ENCODE assay signal across 10 cellular contexts in the genomic region with DNA sequence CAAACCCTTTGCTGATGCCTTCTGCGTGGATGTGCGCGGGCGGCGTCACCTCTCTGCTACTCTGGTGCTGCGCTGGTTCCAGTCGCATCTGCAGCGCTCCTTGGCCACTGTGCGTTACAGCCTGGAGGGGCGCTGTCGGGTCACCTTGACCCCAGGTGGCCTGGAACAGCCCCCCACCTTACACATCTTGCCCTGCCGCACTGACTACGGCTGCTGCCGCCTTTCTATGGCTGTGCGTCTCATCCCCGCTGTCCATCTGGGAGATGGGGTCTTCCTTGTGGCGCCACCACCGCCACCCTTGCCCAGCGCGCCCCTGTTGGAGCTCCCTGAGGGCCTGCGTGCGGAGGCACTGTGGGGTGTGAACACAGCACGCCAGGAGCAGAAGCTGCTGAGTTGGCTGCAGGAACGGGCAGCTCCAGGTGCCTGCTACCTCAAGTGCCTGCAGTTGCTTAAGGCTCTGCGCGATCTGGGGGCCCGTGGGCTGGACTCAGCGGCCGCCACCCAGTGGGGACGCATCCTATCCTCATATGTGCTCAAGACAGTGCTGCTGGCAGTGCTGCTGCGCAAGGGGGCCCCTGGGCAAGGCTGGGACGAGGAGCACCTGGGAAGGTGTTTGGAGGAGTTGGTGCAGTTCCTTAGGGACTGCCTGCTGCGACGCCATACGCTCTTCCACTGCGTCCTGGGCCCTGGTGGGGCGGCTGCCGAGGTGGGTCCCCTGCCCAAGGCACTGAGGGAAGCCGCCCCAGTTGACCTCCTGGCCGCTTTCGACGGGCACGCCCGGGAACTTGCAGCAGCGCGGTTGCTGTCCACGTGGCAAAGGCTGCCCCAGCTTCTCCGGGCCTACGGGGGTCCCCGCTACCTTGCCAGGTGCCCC. TPM values are rescaled to one million over a fixed set of nuclear protein-coding genes. Genes with fewer than 3 reads are reported as not detected.
A peak's percentile ranks its signal among the peaks of the same experiment; 100 is the strongest.
DNase-seq lines count a peak whose midpoint lies in the region; ATAC-seq, FAIRE-seq and TF ChIP-seq lines count a peak whose summit lies in the region.
"Had no signal": no experiment of that assay in that cellular context is flagged by ENCODE, and none has a peak within 500 bp of the region (broad histone marks: within the 10 kb centered on the region; RNA-seq: fewer than 3 reads in every experiment).

No MANE protein-coding gene starts in this region.

- no peaks in the 10 kb centered on the region for H3K9me3 ChIP-seq in T-helper 17 cell (ENCODE audit: control insufficient read depth, low read length, poor library complexity, severe bottlenecking)
- no peaks in the 10 kb centered on the region for H3K9me3 ChIP-seq in pancreas

- H3K4me1 ChIP-seq in pancreas, result peaks cover 23 to 59% (median 25%) of the 10 kb centered on the region in 3 donors

- H3K27me3 Mint-ChIP-seq in T-helper 17 cell, result peaks cover 50% of the 10 kb centered on the region

- peaks cover 3% of the 10 kb centered on the region for H3K36me3 Mint-ChIP-seq in T-helper 17 cell (ENCODE audit: low read depth)

- peak overlapping the region; percentile 15 for H3K4me3 Mint-ChIP-seq in T-helper 17 cell

- ATAC-seq in T-helper 17 cell (no peak), pancreas (no peak)

- H3K4me3 ChIP-seq in AG10803 (ENCODE audit: low read length) (peak overlapping the region; percentile 75), fibroblast of villous mesenchyme (ENCODE audit: low read depth, low read length) (peak overlapping the region; percentile 73), pancreas (peak overlapping the region in 3 of 4 donors; percentile 69 to 79 (median 75))
- H3K4me3 ChIP-seq: SK-N-MC had no signal

- DNase-seq in AG10803 (ENCODE audit: low read depth) (no peak), T-helper 17 cell (no peak), fibroblast of villous mesenchyme (ENCODE audit: low read depth) (no peak), pancreas (peak in 3 of 6 donors; percentile 32 to 79 (median 43)), nucleus accumbens (lab: John Stamatoyannopoulos, UW) (no peak), NCI-H524 (lab: John Stamatoyannopoulos, UW) (no peak), DMS 273 treated with DMSO at 0.1 percent for 48 hours (lab: John Stamatoyannopoulos, UW) (no peak)
- no peak for DNase-seq in activated effector memory CD4-positive, alpha-beta T cell treated with Interleukin-2 at 50 U/mL for 16 hours

- no peaks in the 10 kb centered on the region for H3K36me3 ChIP-seq in pancreas

- no peaks in the 10 kb centered on the region for H3K27me3 ChIP-seq in pancreas

- TF ChIP-seq CTCF in AG10803 (conservative IDR thresholded peaks at IDR 0.05; ENCODE audit: low read length), result peak; percentile 19; the same call in 1 of the 2 replicates
- TF ChIP-seq CTCF in fibroblast of villous mesenchyme (IDR thresholded peaks at IDR 0.05; ENCODE audit: insufficient read depth, low read depth, low read length), result peak; percentile 41
- TF ChIP-seq CTCF in pancreas (IDR thresholded peaks at IDR 0.05), result no peak

- intact Hi-C loops in pancreas (cut with DNase I), result no loop called here

- FAIRE-seq in pancreas (lab: Jason Lieb, UNC), result no peak

- 87 to 92% methylated on average over 50 of the region's 50 CpGs for WGBS in pancreas, 2 donors

- H3K4me1 Mint-ChIP-seq in T-helper 17 cell, result peaks cover 7% of the 10 kb centered on the region

- no peak overlapping the region for H3K27ac Mint-ChIP-seq in T-helper 17 cell

- peak overlapping the region in 3 of 4 donors; percentile 83 to 93 (median 89) for H3K27ac ChIP-seq in pancreas
- H3K27ac ChIP-seq: SK-N-MC had no signal

RNA-seq across cellular contexts. Expression of a gene that starts 1.6 kb away (rescaled TPM):
- total RNA-seq in T-helper 17 cell, result 1 to 10 TPM in 1 of 2 donors, under 1 TPM in 1; 0.85 to 2.0 TPM
- total RNA-seq in fibroblast of villous mesenchyme, result 40.3 and 46.2 TPM in 2 replicates
- 10 to 100 TPM; 17.9 to 36.2 (median 24.1) TPM for total RNA-seq in pancreas
- 1 to 10 TPM; 4.0 to 4.3 TPM for polyA plus RNA-seq in pancreas
- polyA plus RNA-seq: neural cell had no signal

RNA-seq across cellular contexts. Expression of a gene that starts 48.0 kb away (rescaled TPM):
- 10 to 100 TPM; 13.7 to 14.7 TPM for total RNA-seq in T-helper 17 cell
- total RNA-seq in fibroblast of villous mesenchyme, result 9.9 and 10.0 TPM in 2 replicates
- total RNA-seq in pancreas, result 10 to 100 TPM in 4 of 6 donors, 1 to 10 TPM in 2; 6.9 to 10.5 (median 10.1) TPM
- 10 to 100 TPM in 1 of 2 donors, 1 to 10 TPM in 1; 7.8 to 12.6 TPM for polyA plus RNA-seq in pancreas

RNA-seq across cellular contexts. Expression of a gene that starts 52.7 kb away (rescaled TPM):
- total RNA-seq in T-helper 17 cell, result under 1 TPM in 1 of 2 donors, not detected in 1; 0.97 TPM
- under 0.01 TPM in 2 replicates for total RNA-seq in fibroblast of villous mesenchyme
- 1 to 10 TPM; 2.0 to 5.6 (median 2.7) TPM for total RNA-seq in pancreas
- polyA plus RNA-seq in pancreas, result 10 to 100 TPM in 1 of 2 donors, 1 to 10 TPM in 1; 2.2 to 11.4 TPM

Comparison
In these comparisons a context has a peak if more than half of its experiments do, and no peak if none do; other contexts are left out.
1. CTCF ChIP-seq: peak in AG10803 (single experiment) and fibroblast of villous mesenchyme (single experiment); none in pancreas (0 of 4).
2. RNA of a gene that starts 1.6 kb away (total RNA-seq): 40.3 to 46.2 TPM in fibroblast of villous mesenchyme and 17.9 to 36.2 TPM in pancreas; 0.85 to 2.0 TPM in T-helper 17 cell; every median in the first group is over 4 times any median in the second.
3. Peak in every context shown above with its lines, with median percentiles within 50 percentile points of each other: H3K4me3 ChIP-seq.